Comparison of ENCODE assay signal across 14 cellular contexts in genomic region chr21:31182231-31183129, GRCh38.
DNase-seq lines count a peak whose midpoint lies in the region; ATAC-seq and TF ChIP-seq lines count a peak whose summit lies in the region.
"Had no signal": no experiment of that assay in that cellular context is flagged by ENCODE, and none has a peak within 500 bp of the region (broad histone marks: within the 10 kb centered on the region; RNA-seq: fewer than 3 reads in every experiment).

No MANE protein-coding gene starts in this region.

- H3K36me3 ChIP-seq in aorta (ENCODE audit: control insufficient read depth in 1 of 2, insufficient read depth in 2 of 2, low read length in 1 of 2), result no peaks in the 10 kb centered on the region
- no peaks in the 10 kb centered on the region for H3K36me3 ChIP-seq in left lung
- H3K36me3 ChIP-seq: HAP-1, prostate gland, thoracic aorta had no signal

- H3K4me1 ChIP-seq in aorta (ENCODE audit: control insufficient read depth in 1 of 2, insufficient read depth in 2 of 2, low read length in 2 of 2) (no peaks in the 10 kb centered on the region), left lung (peaks cover 0 to 4% of the 10 kb centered on the region in 2 donors)
- H3K4me1 ChIP-seq: A549, HAP-1, prostate gland had no signal

- no peaks in the 10 kb centered on the region for H3K9me3 Mint-ChIP-seq in chondrocyte (ENCODE audit: low read depth)

- no peaks in the 10 kb centered on the region for H3K27me3 ChIP-seq in aorta (ENCODE audit: control insufficient read depth in 1 of 2, insufficient read depth in 2 of 2, low read length in 1 of 2)
- no peaks in the 10 kb centered on the region for H3K27me3 ChIP-seq in left lung

- peaks cover 4% of the 10 kb centered on the region for H3K4me1 Mint-ChIP-seq in chondrocyte (ENCODE audit: low read depth)

- no peaks in the 10 kb centered on the region for H3K27me3 Mint-ChIP-seq in chondrocyte (ENCODE audit: low read depth)

- DNase-seq in activated T-cell treated with anti-CD3 and anti-CD28 coated beads for 1 hour (ENCODE audit: low read depth) (peak; percentile 44), activated T-cell treated with anti-CD3 and anti-CD28 coated beads for 4 hours (no peak), chondrocyte (ENCODE audit: low spot score) (no peak), aorta (no peak), left lung (no peak)
- peak; percentile 85 for DNase-seq in activated effector memory CD4-positive, alpha-beta T cell treated with anti-CD3 and anti-CD28 coated beads, Interleukin-2, amount 50 U/mL, for 16 hours
- DNase-seq in stimulated activated CD4-positive, alpha-beta T cell treated with anti-CD3 and anti-CD28 coated beads, Interleukin-12 subunit alpha, Interleukin-12 subunit beta, amount 100 ng/mL, for 4 hours, result peak; percentile 56
- DNase-seq: GDM1, left ventricle myocardium superior had no signal

- H3K36me3 Mint-ChIP-seq in chondrocyte (ENCODE audit: low read depth), result no peaks in the 10 kb centered on the region

- H3K4me3 ChIP-seq in aorta (ENCODE audit: low read length in 2 of 2) (no peak overlapping the region), left lung (no peak overlapping the region)
- H3K4me3 ChIP-seq: A549, HAP-1, prostate gland, thoracic aorta had no signal

- H3K9me3 ChIP-seq in aorta (ENCODE audit: control insufficient read depth, low read length) (no peaks in the 10 kb centered on the region), left lung (no peaks in the 10 kb centered on the region)
- H3K9me3 ChIP-seq: A549, HAP-1, prostate gland, thoracic aorta had no signal

- H3K27ac Mint-ChIP-seq in chondrocyte (ENCODE audit: unreplicated experiment), result no peak overlapping the region

- intact Hi-C loops in aorta (cut with DNase I), result no loop called here
- intact Hi-C loops in left lung (cut with DNase I), result loop anchor here in 1 of 2 donors (5.0 kb wide), 1 partner anchor 75 kb away; no protein-coding TSS in a partner anchor

- no peak for TF ChIP-seq CTCF in chondrocyte (IDR thresholded peaks at IDR 0.05)
- no peak for TF ChIP-seq CTCF in left lung (IDR thresholded peaks at IDR 0.05)

- ATAC-seq in HG02870 (IDR thresholded peaks at IDR 0.05; ENCODE audit: unreplicated experiment), result no peak
- no peak for ATAC-seq in aorta (ENCODE audit: low FRiP score)
- no peak for ATAC-seq in left lung
- ATAC-seq: A549, left ventricle myocardium superior had no signal

- H3K4me3 Mint-ChIP-seq in chondrocyte (ENCODE audit: unreplicated experiment), result no peak overlapping the region

- H3K27ac ChIP-seq in aorta (ENCODE audit: low read depth in 1 of 2, low read length in 2 of 2) (no peak overlapping the region), left lung (no peak overlapping the region)
- H3K27ac ChIP-seq: A549, prostate gland, thoracic aorta had no signal

- 88 to 91% methylated on average over 24 of the region's 24 CpGs for WGBS in aorta, 2 donors

Comparison
In these comparisons a context has a peak if more than half of its experiments do, and no peak if none do; other contexts are left out.
1. DNase-seq: peak in activated T-cell treated with anti-CD3 and anti-CD28 coated beads for 1 hour (single experiment), activated effector memory CD4-positive, alpha-beta T cell treated with anti-CD3 and anti-CD28 coated beads, Interleukin-2, amount 50 U/mL, for 16 hours (single experiment) and stimulated activated CD4-positive, alpha-beta T cell treated with anti-CD3 and anti-CD28 coated beads, Interleukin-12 subunit alpha, Interleukin-12 subunit beta, amount 100 ng/mL, for 4 hours (single experiment); none in activated T-cell treated with anti-CD3 and anti-CD28 coated beads for 4 hours (single experiment), chondrocyte (single experiment), aorta (0 of 2) and left lung (0 of 2).